In genomic region chr2:221574231-221574570, GRCh38 we compare ENCODE assay signal across 8 cellular contexts. TPM values are rescaled to one million over a fixed set of nuclear protein-coding genes. Genes with fewer than 3 reads are reported as not detected.
DNase-seq lines count a peak whose midpoint lies in the region; ATAC-seq and TF ChIP-seq lines count a peak whose summit lies in the region.

No MANE protein-coding gene starts in this region.

- H3K36me3 ChIP-seq in GM23248 (ENCODE audit: low read depth) = no peaks in the 10 kb centered on the region
- H3K36me3 ChIP-seq in gastrocnemius medialis = no peaks in the 10 kb centered on the region
- no peaks in the 10 kb centered on the region for H3K36me3 ChIP-seq in body of pancreas (replicated peaks in 1 of 2; ENCODE audit: insufficient read depth in 1 of 2, low read depth in 2 of 2)

- H3K79me2 ChIP-seq in GM23248 (ENCODE audit: insufficient read depth) = peaks cover 27% of the 10 kb centered on the region

- 24 to 34% methylated on average over 7 of the region's 7 CpGs for WGBS in GM23248 (ENCODE audit: low coverage in 1 of 2, low lambda C conversion rate in 2 of 2, missing lambda C conversion rate in 2 of 2), 2 experiments
- 15 to 16% methylated on average over 7 of the region's 7 CpGs for WGBS in body of pancreas, 2 donors

- no peaks in the 10 kb centered on the region for H3K9me3 ChIP-seq in GM23248 (ENCODE audit: low read depth)
- no peaks in the 10 kb centered on the region for H3K9me3 ChIP-seq in gastrocnemius medialis
- no peaks in the 10 kb centered on the region for H3K9me3 ChIP-seq in body of pancreas

- peaks cover 5% of the 10 kb centered on the region; the same call in 1 of the 2 replicates for H3K4me1 ChIP-seq in GM23248 (ENCODE audit: insufficient read depth)
- peaks cover 4 to 11% of the 10 kb centered on the region in 2 donors for H3K4me1 ChIP-seq in gastrocnemius medialis
- peaks cover 31% of the 10 kb centered on the region for H3K4me1 ChIP-seq in body of pancreas

- H3K4me3 ChIP-seq in GM23248 = peak overlapping the region; percentile 92
- H3K4me3 ChIP-seq in fibroblast of villous mesenchyme (ENCODE audit: low read depth, low read length) = peak overlapping the region; percentile 64
- H3K4me3 ChIP-seq in gastrocnemius medialis = peak overlapping the region; percentile 86 to 95 (median 90)
- H3K4me3 ChIP-seq in body of pancreas = no peak overlapping the region

- TF ChIP-seq CTCF in VCaP (conservative IDR thresholded peaks at IDR 0.05) (no peak), fibroblast of villous mesenchyme (IDR thresholded peaks at IDR 0.05; ENCODE audit: insufficient read depth, low read depth, low read length) (no peak), gastrocnemius medialis (IDR thresholded peaks at IDR 0.05 in 4 of 5, conservative IDR thresholded peaks at IDR 0.05 in 1 of 5) (no peak), body of pancreas (IDR thresholded peaks at IDR 0.05) (no peak)

- no peak for TF ChIP-seq POLR2A in gastrocnemius medialis (IDR thresholded peaks at IDR 0.05)
- no peak for TF ChIP-seq POLR2A in body of pancreas (IDR thresholded peaks at IDR 0.05)

- peak overlapping the region; percentile 93 for H3K4me2 ChIP-seq in GM23248 (ENCODE audit: unreplicated experiment)

- H3K27me3 ChIP-seq in GM23248 (replicated peaks; ENCODE audit: insufficient read depth) (no peaks in the 10 kb centered on the region), gastrocnemius medialis (peaks cover 0 to 3% (median 0%) of the 10 kb centered on the region in 3 donors), body of pancreas (peaks cover 0 to 22% of the 10 kb centered on the region in 2 donors)

- in situ Hi-C loops in GM23248 (cut with MboI) (loop anchor here (10.0 to 25.0 kb wide), 3 partner anchors 889 to 1837 kb away; no protein-coding TSS in a partner anchor), gastrocnemius medialis (cut with MboI; ENCODE audit: low sequenced_read_pairs in 4 of 4) (loop anchor here in 2 of 4 donors (5.0 to 25.0 kb wide), 2 partner anchors 887 to 1837 kb away; no protein-coding TSS in a partner anchor)

- H4K20me1 ChIP-seq in GM23248 (ENCODE audit: insufficient read depth) = no peaks in the 10 kb centered on the region

- ATAC-seq in gastrocnemius medialis (no peak), body of pancreas (no peak), HG03460 (IDR thresholded peaks at IDR 0.05; ENCODE audit: unreplicated experiment) (no peak), GM18858 (IDR thresholded peaks at IDR 0.05; ENCODE audit: unreplicated experiment) (no peak)

- H3K9ac ChIP-seq in GM23248 = peak overlapping the region; percentile 72

- intact Hi-C loops in gastrocnemius medialis (cut with DNase I; ENCODE audit: low total_unique reads) (loop anchor here (10.0 kb wide), 1 partner anchor 129 kb away; no protein-coding TSS in a partner anchor), body of pancreas (cut with DNase I) (loop anchor here (5.0 to 10.0 kb wide), 3 partner anchors 882 to 1839 kb away; no protein-coding TSS in a partner anchor)

- no peak for DNase-seq in GM23248
- no peak for DNase-seq in fibroblast of villous mesenchyme (ENCODE audit: low read depth)
- no peak for DNase-seq in gastrocnemius medialis
- DNase-seq in body of pancreas = no peak
- no peak for DNase-seq in activated CD4-positive, alpha-beta T cell treated with anti-CD3 and anti-CD28 coated beads, Interleukin-2, amount 50 U/mL, for 48 hours

- H2AFZ ChIP-seq in GM23248 = peak overlapping the region; percentile 93

- no peaks in the 10 kb centered on the region for H3F3A ChIP-seq in GM23248 (ENCODE audit: insufficient read depth)

- H3K27ac ChIP-seq in GM23248 = no peak overlapping the region
- peak overlapping the region; percentile 84; the same call in 1 of the 2 replicates for H3K27ac ChIP-seq in VCaP
- H3K27ac ChIP-seq in gastrocnemius medialis = no peak overlapping the region
- H3K27ac ChIP-seq in body of pancreas = no peak overlapping the region

- H3K9me2 ChIP-seq in GM23248 (ENCODE audit: insufficient read depth) = no peaks in the 10 kb centered on the region

RNA-seq across cellular contexts. Expression of gene EPHA4, which starts 2.1 kb away (rescaled TPM):
- 42.2 and 47.8 TPM in 2 replicates for total RNA-seq in GM23248 (2014; rRNA removed; shearing (Covaris generic))
- polyA plus RNA-seq in GM23248 (2016; fragmentation: Nextera tagmentation; extraction: Ambion mirVana) = 18.9 and 24.4 TPM in 2 replicates
- total RNA-seq in fibroblast of villous mesenchyme (1.9 and 17.3 TPM in 2 replicates), gastrocnemius medialis (10 to 100 TPM in 2 of 4 donors, 1 to 10 TPM in 2; 6.3 to 18.8 (median 13.0) TPM), body of pancreas (1 to 10 TPM; 4.0 to 5.2 TPM)

Comparison
In these comparisons a context has a peak if more than half of its experiments do, and no peak if none do; other contexts are left out.
1. H3K4me3 ChIP-seq: peak in GM23248 (single experiment), fibroblast of villous mesenchyme (single experiment) and gastrocnemius medialis (4 of 4); none in body of pancreas (0 of 2).